8 cellular contexts compared by ENCODE assay signal in the genomic region with DNA sequence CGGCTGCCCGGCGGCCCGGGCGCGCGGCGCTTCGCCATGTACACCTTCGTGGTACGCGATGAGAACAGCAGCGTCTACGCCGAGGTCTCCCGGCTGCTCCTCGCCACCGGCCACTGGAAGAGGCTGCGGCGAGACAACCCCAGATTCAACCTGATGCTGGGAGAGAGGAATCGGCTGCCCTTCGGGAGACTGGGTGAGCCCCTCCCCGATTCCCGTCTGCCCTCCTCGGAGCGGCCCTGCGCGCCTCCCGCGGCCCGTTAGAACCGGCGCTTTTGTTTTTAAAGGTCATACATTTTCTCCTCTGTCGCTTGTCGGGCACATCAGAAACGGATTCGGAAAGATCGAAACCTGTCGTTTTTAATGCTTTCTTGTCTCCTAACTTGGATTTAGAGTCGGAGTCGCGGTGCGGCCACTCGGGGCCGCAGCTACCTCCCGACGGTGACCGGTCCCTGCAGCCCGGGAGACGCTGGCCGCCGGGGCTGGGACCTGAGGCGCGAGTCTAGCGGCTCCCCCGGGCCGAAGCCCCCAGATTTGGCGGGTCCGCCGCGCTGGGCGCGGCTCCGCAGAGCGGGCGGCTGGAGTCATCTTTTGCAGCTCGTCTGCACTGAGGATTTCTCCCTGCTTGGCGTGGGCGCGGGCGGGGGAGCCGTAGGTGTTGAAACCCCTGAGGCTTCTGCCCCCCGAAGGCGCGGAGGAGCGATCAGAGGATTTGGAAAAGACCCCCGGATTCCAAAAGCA. TPM values are rescaled to one million over a fixed set of nuclear protein-coding genes. Genes with fewer than 3 reads are reported as not detected.
DNase-seq lines count a peak whose midpoint lies in the region; ATAC-seq and TF ChIP-seq lines count a peak whose summit lies in the region.

No MANE protein-coding gene starts in this region.

- peak overlapping the region; percentile 52 to 73 for H3K9ac ChIP-seq in colonic mucosa (ENCODE audit: low read depth in 2 of 2, low read length in 2 of 2)

- DNase-seq in COR-L47 (lab: John Stamatoyannopoulos, UW) (peak; percentile 60), colonic mucosa (peak; percentile 40), left lobe of liver (ENCODE audit: low spot score) (peak; percentile 55)
- peak; percentile 11 for DNase-seq in activated CD4-positive, alpha-beta T cell treated with anti-CD3 and anti-CD28 coated beads for 1 hour
- peak; percentile 36 for DNase-seq in stimulated activated CD4-positive, alpha-beta T cell treated with anti-CD3 and anti-CD28 coated beads, Interleukin-4, amount 100 ng/mL, for 24 hours

- TF ChIP-seq CTCF in colonic mucosa (IDR thresholded peaks at IDR 0.05), result no peak

- H3K36me3 ChIP-seq in KOPT-K1 (ENCODE audit: insufficient read depth, low read length) (peaks cover 22% of the 10 kb centered on the region), colonic mucosa (no peaks in the 10 kb centered on the region)

- intact Hi-C loops in colonic mucosa (cut with DNase I), result no loop called here

- peak overlapping the region; percentile 90 for H3K4me3 ChIP-seq in colonic mucosa

- no peaks in the 10 kb centered on the region for H3K9me3 ChIP-seq in KOPT-K1 (ENCODE audit: insufficient read depth, low read length, poor library complexity, severe bottlenecking)
- no peaks in the 10 kb centered on the region for H3K9me3 ChIP-seq in colonic mucosa

- H3K27me3 ChIP-seq in colonic mucosa, result no peaks in the 10 kb centered on the region

- H3K27ac ChIP-seq in KOPT-K1 (ENCODE audit: low read depth, low read length, poor library complexity, severe bottlenecking), result peak overlapping the region; percentile 75
- H3K27ac ChIP-seq in colonic mucosa, result peak overlapping the region; percentile 87

- peak; percentile 16 for ATAC-seq in GM21390 (IDR thresholded peaks at IDR 0.05; ENCODE audit: unreplicated experiment)
- ATAC-seq in left lobe of liver, result peak; percentile 21
- no peak for ATAC-seq in HG03460 (IDR thresholded peaks at IDR 0.05; ENCODE audit: unreplicated experiment)

- peaks cover 6% of the 10 kb centered on the region for H3K4me1 ChIP-seq in colonic mucosa

RNA-seq across cellular contexts. Expression of a gene that starts 0.5 kb away (rescaled TPM):
- total RNA-seq in colonic mucosa (10 to 100 TPM; 16.9 to 17.5 TPM), left lobe of liver (16.4 TPM)

RNA-seq across cellular contexts. Expression of a gene that starts 49.0 kb away (rescaled TPM):
- 10 to 100 TPM in 1 of 2 donors, 1 to 10 TPM in 1; 8.6 to 11.7 TPM for total RNA-seq in colonic mucosa
- 6.7 TPM for total RNA-seq in left lobe of liver

RNA-seq across cellular contexts. Expression of a gene that starts 59.8 kb away (rescaled TPM):
- total RNA-seq in colonic mucosa (10 to 100 TPM; 13.5 to 29.6 TPM), left lobe of liver (16.2 TPM)
